1 cellular context compared by ENCODE assay signal in the genomic region with DNA sequence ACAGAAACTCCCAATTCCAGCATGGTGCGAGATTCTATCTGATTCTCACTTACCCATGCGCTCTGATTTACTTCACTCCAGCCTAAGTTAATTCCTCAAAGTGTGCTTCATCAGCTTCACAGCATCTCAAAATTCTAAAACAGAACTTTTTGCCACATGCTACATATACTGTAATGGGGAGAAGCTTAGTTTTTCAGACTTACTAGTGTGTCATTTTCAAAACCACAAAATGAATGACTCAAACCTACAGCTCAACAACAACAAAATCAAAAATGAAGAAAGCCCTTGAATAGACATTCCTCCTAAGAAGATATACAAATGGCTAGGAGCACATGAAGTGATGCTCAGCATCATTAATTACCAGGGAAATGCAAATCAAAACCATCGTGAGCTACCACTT.
TF ChIP-seq lines count a peak whose summit lies in the region.

No MANE protein-coding gene starts in this region.

TF ChIP-seq in WTC11, 78 proteins besides CTCF, POLR2A, EP300 and RAD21 (continued from another document):
- TF ChIP-seq, protein P1, sequence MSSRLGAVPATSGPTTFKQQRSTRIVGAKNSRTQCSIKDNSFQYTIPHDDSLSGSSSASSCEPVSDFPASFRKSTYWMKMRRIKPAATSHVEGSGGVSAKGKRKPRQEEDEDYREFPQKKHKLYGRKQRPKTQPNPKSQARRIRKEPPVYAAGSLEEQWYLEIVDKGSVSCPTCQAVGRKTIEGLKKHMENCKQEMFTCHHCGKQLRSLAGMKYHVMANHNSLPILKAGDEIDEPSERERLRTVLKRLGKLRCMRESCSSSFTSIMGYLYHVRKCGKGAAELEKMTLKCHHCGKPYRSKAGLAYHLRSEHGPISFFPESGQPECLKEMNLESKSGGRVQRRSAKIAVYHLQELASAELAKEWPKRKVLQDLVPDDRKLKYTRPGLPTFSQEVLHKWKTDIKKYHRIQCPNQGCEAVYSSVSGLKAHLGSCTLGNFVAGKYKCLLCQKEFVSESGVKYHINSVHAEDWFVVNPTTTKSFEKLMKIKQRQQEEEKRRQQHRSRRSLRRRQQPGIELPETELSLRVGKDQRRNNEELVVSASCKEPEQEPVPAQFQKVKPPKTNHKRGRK (CRISPR knock-in tag; IDR thresholded peaks at IDR 0.05; ENCODE audit: borderline replicate concordance) = no peak
- TF ChIP-seq CBFB (CRISPR knock-in tag; IDR thresholded peaks at IDR 0.05; ENCODE audit: low read depth) = no peak
- TF ChIP-seq, protein P2, sequence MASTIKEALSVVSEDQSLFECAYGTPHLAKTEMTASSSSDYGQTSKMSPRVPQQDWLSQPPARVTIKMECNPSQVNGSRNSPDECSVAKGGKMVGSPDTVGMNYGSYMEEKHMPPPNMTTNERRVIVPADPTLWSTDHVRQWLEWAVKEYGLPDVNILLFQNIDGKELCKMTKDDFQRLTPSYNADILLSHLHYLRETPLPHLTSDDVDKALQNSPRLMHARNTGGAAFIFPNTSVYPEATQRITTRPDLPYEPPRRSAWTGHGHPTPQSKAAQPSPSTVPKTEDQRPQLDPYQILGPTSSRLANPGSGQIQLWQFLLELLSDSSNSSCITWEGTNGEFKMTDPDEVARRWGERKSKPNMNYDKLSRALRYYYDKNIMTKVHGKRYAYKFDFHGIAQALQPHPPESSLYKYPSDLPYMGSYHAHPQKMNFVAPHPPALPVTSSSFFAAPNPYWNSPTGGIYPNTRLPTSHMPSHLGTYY (CRISPR knock-in tag; IDR thresholded peaks at IDR 0.05) = no peak
- TF ChIP-seq NR3C1 (CRISPR knock-in tag; conservative IDR thresholded peaks at IDR 0.05; ENCODE audit: low read depth) = no peak
- TF ChIP-seq CREB1 (CRISPR knock-in tag; IDR thresholded peaks at IDR 0.05) = no peak
- no peak for TF ChIP-seq JUN (CRISPR knock-in tag; IDR thresholded peaks at IDR 0.05)
- TF ChIP-seq, protein P3, sequence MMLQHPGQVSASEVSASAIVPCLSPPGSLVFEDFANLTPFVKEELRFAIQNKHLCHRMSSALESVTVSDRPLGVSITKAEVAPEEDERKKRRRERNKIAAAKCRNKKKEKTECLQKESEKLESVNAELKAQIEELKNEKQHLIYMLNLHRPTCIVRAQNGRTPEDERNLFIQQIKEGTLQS (CRISPR knock-in tag; conservative IDR thresholded peaks at IDR 0.05) = no peak
